In genomic region chr12:104381721-104382480, GRCh38 we compare ENCODE assay signal across 8 cellular contexts.
DNase-seq lines count a peak whose midpoint lies in the region; ATAC-seq and TF ChIP-seq lines count a peak whose summit lies in the region.

No MANE protein-coding gene starts in this region.

- H3K4me1 ChIP-seq in adipocyte (ENCODE audit: control insufficient read depth, insufficient read depth, low read length) (peaks cover 13% of the 10 kb centered on the region), left ventricle myocardium inferior (peaks cover 7% of the 10 kb centered on the region)

- H3K4me3 ChIP-seq in BJ (ENCODE audit: low read depth, low read length) = no peak overlapping the region
- H3K4me3 ChIP-seq in adipocyte (ENCODE audit: low read length) = no peak overlapping the region
- no peak overlapping the region for H3K4me3 ChIP-seq in left ventricle myocardium inferior

- H3K36me3 ChIP-seq in BJ (ENCODE audit: control insufficient read depth, insufficient read depth, low read length) (no peaks in the 10 kb centered on the region), adipocyte (ENCODE audit: control insufficient read depth, insufficient read depth, low read length, severe bottlenecking) (no peaks in the 10 kb centered on the region), left ventricle myocardium inferior (no peaks in the 10 kb centered on the region)

- TF ChIP-seq CTCF in BJ (IDR thresholded peaks at IDR 0.05; ENCODE audit: insufficient read depth, low read depth, low read length) (peak; percentile 98), left ventricle myocardium inferior (IDR thresholded peaks at IDR 0.05; ENCODE audit: borderline replicate concordance) (peak; percentile 98)

- DNase-seq in BJ (ENCODE audit: low read depth) (no peak), NCI-H128 (lab: John Stamatoyannopoulos, UW; ENCODE audit: unreplicated experiment) (peak; percentile 68), T follicular helper cell (ENCODE audit: low read depth) (peak; percentile 67), adipocyte (ENCODE audit: low read depth) (peak; percentile 93), left ventricle myocardium inferior (peak; percentile 74), renal cortical epithelial cell (ENCODE audit: low read depth) (peak; percentile 65)

- H3K9ac ChIP-seq in adipocyte (ENCODE audit: low read length) = no peak overlapping the region

- no peaks in the 10 kb centered on the region for H3K27me3 ChIP-seq in BJ (ENCODE audit: control insufficient read depth, insufficient read depth, low read length)
- H3K27me3 ChIP-seq in adipocyte (replicated peaks; ENCODE audit: control insufficient read depth, insufficient read depth, low read length) = no peaks in the 10 kb centered on the region
- no peaks in the 10 kb centered on the region for H3K27me3 ChIP-seq in left ventricle myocardium inferior (ENCODE audit: low read depth)

- CTCF ChIA-PET in BJ (lab: Yijun Ruan, JAX) = interaction anchor here (0.6 to 2.5 kb wide), 76 partner anchors 9 to 1373 kb away, joined by 3 to 42 read pairs (median 3); partner anchors contain the start of gene NOPCHAP1

- H3K9me3 ChIP-seq in adipocyte (ENCODE audit: control insufficient read depth, low read length) (no peaks in the 10 kb centered on the region), left ventricle myocardium inferior (replicated peaks) (no peaks in the 10 kb centered on the region)

- POLR2A ChIA-PET in BJ (lab: Charles Lee) = no interaction called here

- ATAC-seq in GM19455 (IDR thresholded peaks at IDR 0.05; ENCODE audit: unreplicated experiment) (peak; percentile 89), GM21786 (IDR thresholded peaks at IDR 0.05; ENCODE audit: unreplicated experiment) (no peak)

- H3K27ac ChIP-seq in left ventricle myocardium inferior (replicated peaks) = no peak overlapping the region

- intact Hi-C loops in left ventricle myocardium inferior (cut with micrococcal nuclease) = loop anchor here (2.0 to 5.0 kb wide), 2 partner anchors 495 to 671 kb away; no protein-coding TSS in a partner anchor
